In the genomic region with DNA sequence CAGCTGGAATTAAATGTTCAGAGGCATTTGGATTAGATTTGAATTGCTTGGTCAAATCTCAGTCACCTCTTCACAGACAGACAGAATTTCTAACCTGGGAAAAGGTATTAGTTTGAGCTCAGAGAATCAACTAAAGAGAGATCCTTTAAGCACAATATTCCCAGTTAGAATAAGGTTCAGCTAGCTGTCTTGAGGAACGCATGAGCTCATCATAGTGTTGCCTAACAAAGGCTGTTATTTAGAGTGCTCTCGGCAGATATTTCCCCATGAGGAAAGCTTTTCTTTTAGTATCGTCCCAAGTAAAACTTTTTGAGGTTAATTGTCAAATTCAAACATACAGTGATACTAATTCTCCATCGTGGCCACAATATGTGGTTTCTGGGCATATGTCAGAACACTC, we compare ENCODE assay signal across 27 cellular contexts.
A peak's percentile ranks its signal among the peaks of the same experiment; 100 is the strongest.
DNase-seq lines count a peak whose midpoint lies in the region; ATAC-seq and TF ChIP-seq lines count a peak whose summit lies in the region.
"Had no signal": no experiment of that assay in that cellular context is flagged by ENCODE, and none has a peak within 500 bp of the region (broad histone marks: within the 10 kb centered on the region; RNA-seq: fewer than 3 reads in every experiment).

No MANE protein-coding gene starts in this region.

- TF ChIP-seq EP300 in sigmoid colon (IDR thresholded peaks at IDR 0.05): no peak

- H3K27ac ChIP-seq in left lung (no peak overlapping the region), sigmoid colon (peak overlapping the region in 1 of 4 donors; percentile 16), Peyer's patch (no peak overlapping the region)
- H3K27ac ChIP-seq: stomach had no signal

- TF ChIP-seq POLR2A in sigmoid colon (IDR thresholded peaks at IDR 0.05) (no peak), Peyer's patch (IDR thresholded peaks at IDR 0.05) (no peak)

- intact Hi-C loops in Right ventricle myocardium inferior (cut with DNase I): no loop called here
- intact Hi-C loops in cardiac septum (cut with DNase I): no loop called here
- intact Hi-C loops in left lung (cut with DNase I): no loop called here
- intact Hi-C loops in sigmoid colon (cut with DNase I): no loop called here

- ATAC-seq in Right ventricle myocardium inferior (peak; percentile 84), left lung (peak; percentile 70)
- ATAC-seq: effector memory CD8-positive, alpha-beta T cell; GM12878; HepG2; natural killer cell treated with Interleukin-12 subunit alpha and Interleukin-12 subunit beta and Interleukin-15 and Interleukin-18, amount 100 ng/mL, for 72 hours; T-cell had no signal

- peaks cover 0 to 16% of the 10 kb centered on the region in 2 donors for H3K4me1 ChIP-seq in left lung
- no peaks in the 10 kb centered on the region for H3K4me1 ChIP-seq in sigmoid colon
- H3K4me1 ChIP-seq in Peyer's patch: no peaks in the 10 kb centered on the region
- H3K4me1 ChIP-seq: HAP-1, stomach had no signal

- H3K27me3 ChIP-seq in left lung: no peaks in the 10 kb centered on the region
- H3K27me3 ChIP-seq in sigmoid colon: no peaks in the 10 kb centered on the region
- H3K27me3 ChIP-seq in Peyer's patch: no peaks in the 10 kb centered on the region
- H3K27me3 ChIP-seq: MG63, stomach, upper lobe of left lung had no signal

- WGBS in sigmoid colon, 2 donors: 73 to 76% methylated on average over 4 of the region's 4 CpGs

- DNase-seq in Right ventricle myocardium inferior (ENCODE audit: missing footprints): no peak
- no peak for DNase-seq in cardiac septum (ENCODE audit: low spot score)
- peak; percentile 31 for DNase-seq in epithelial cell of esophagus (ENCODE audit: low read depth)
- DNase-seq in left lung: no peak
- DNase-seq in sigmoid colon: no peak
- no peak for DNase-seq in DMS114 treated with DMSO at 0.1 percent for 48 hours (lab: John Stamatoyannopoulos, UW; ENCODE audit: unreplicated experiment)
- DNase-seq in Peyer's patch: no peak
- DNase-seq in NCI-H69 (lab: John Stamatoyannopoulos, UW): no peak
- DNase-seq: activated naive CD4-positive, alpha-beta T cell; anterior cingulate cortex; C1 segment of cervical spinal cord; cerebellar nuclear complex; DMS153; effector memory CD8-positive, alpha-beta T cell; hypothalamus; MG63; NCI-H187 treated with DMSO at 0.1 percent for 48 hours; posterior cingulate gyrus; stimulated activated CD4-positive, alpha-beta T cell treated with anti-CD3 and anti-CD28 coated beads, Interleukin-4, amount 100 ng/mL, for 1 hour; stomach; T-cell; upper lobe of left lung had no signal

- H3K9me3 ChIP-seq in left lung (peaks cover 0 to 8% of the 10 kb centered on the region in 2 donors), sigmoid colon (no peaks in the 10 kb centered on the region), Peyer's patch (no peaks in the 10 kb centered on the region)
- H3K9me3 ChIP-seq: HAP-1, stomach, upper lobe of left lung had no signal

- H3K36me3 ChIP-seq in left lung: no peaks in the 10 kb centered on the region
- no peaks in the 10 kb centered on the region for H3K36me3 ChIP-seq in sigmoid colon
- no peaks in the 10 kb centered on the region for H3K36me3 ChIP-seq in Peyer's patch
- H3K36me3 ChIP-seq: HAP-1, MG63, stomach, upper lobe of left lung had no signal

- no peak for TF ChIP-seq CTCF in epithelial cell of esophagus (IDR thresholded peaks at IDR 0.05; ENCODE audit: insufficient read depth, low read depth, low read length, missing control alignments)
- no peak for TF ChIP-seq CTCF in left lung (IDR thresholded peaks at IDR 0.05)
- no peak for TF ChIP-seq CTCF in sigmoid colon (IDR thresholded peaks at IDR 0.05)
- TF ChIP-seq CTCF in Peyer's patch (IDR thresholded peaks at IDR 0.05): no peak

- H3K4me3 ChIP-seq in epithelial cell of esophagus (ENCODE audit: low read length): no peak overlapping the region
- no peak overlapping the region for H3K4me3 ChIP-seq in left lung
- H3K4me3 ChIP-seq in sigmoid colon: no peak overlapping the region
- no peak overlapping the region for H3K4me3 ChIP-seq in Peyer's patch
- H3K4me3 ChIP-seq: GM12878, HAP-1, MG63, smooth muscle cell, stomach, upper lobe of left lung had no signal
